Comparison of ENCODE assay signal across 25 cellular contexts in genomic region chr15:53038542-53038941, GRCh38.
"Had no signal": no experiment of that assay in that cellular context is flagged by ENCODE, and none has a peak within 500 bp of the region (broad histone marks: within the 10 kb centered on the region; RNA-seq: fewer than 3 reads in every experiment).

No MANE protein-coding gene starts in this region.

- H3K27ac Mint-ChIP-seq: activated CD4-positive, alpha-beta memory T cell treated with anti-CD3 and anti-CD28 coated beads for 36 hours; activated CD4-positive, alpha-beta T cell treated with anti-CD3 and anti-CD28 coated beads, Interleukin-2, amount 10 ng/mL, durations not matched to agents 7 days and 5 days; activated naive CD4-positive, alpha-beta T cell treated with anti-CD3 and anti-CD28 coated beads for 36 hours; activated naive CD8-positive, alpha-beta T cell; activated T-helper 17 cell treated with anti-CD3 and anti-CD28 coated beads, Interleukin-2, amount 50 U/mL, for 72 hours; T-helper 1 cell treated with Interleukin-12 subunit alpha and Interleukin-12 subunit beta and Interleukin-4 antibody, amounts not matched to agents 30 μg/mL and 1 μg/mL, for 36 hours had no signal

- H3K27ac ChIP-seq: adrenal gland, SJCRH30 had no signal

- H3K36me3 ChIP-seq: adrenal gland, SJCRH30 had no signal

- H3K4me1 ChIP-seq: adrenal gland, SJCRH30 had no signal

- H3K27me3 Mint-ChIP-seq: activated CD4-positive, alpha-beta T cell treated with anti-CD3 and anti-CD28 coated beads, Interleukin-2, amount 10 ng/mL, durations not matched to agents 7 days and 5 days had no signal

- DNase-seq: activated CD4-positive, alpha-beta memory T cell treated with anti-CD3 and anti-CD28 coated beads for 36 hours; activated CD4-positive, alpha-beta T cell treated with anti-CD3 and anti-CD28 coated beads, Interleukin-2, amount 10 ng/mL, durations not matched to agents 7 days and 5 days; activated CD4-positive, CD25-positive, alpha-beta regulatory T cell; activated CD8-positive, alpha-beta memory T cell treated with anti-CD3 and anti-CD28 coated beads for 24 hours; activated gamma-delta T cell; activated naive CD4-positive, alpha-beta T cell treated with anti-CD3 and anti-CD28 coated beads for 36 hours; activated T-cell treated with anti-CD3 and anti-CD28 coated beads, Interleukin-2, amount 50 U/mL, for 48 hours; adrenal gland; anterior cingulate cortex; cerebellar nuclear complex; Karpas-422; MM.1S; NCI-H1105; NCI-H1436; NCI-H1694 treated with DMSO at 0.1 percent for 48 hours; NCI-H2081; NCI-H510A treated with DMSO at 0.1 percent for 48 hours; NCI-H69; Right ventricle myocardium superior; RPMI8226; SJCRH30 had no signal

- H3K9me3 ChIP-seq: adrenal gland, SJCRH30 had no signal

- H3K4me3 Mint-ChIP-seq: activated CD4-positive, alpha-beta memory T cell treated with anti-CD3 and anti-CD28 coated beads for 36 hours; activated CD4-positive, alpha-beta T cell treated with anti-CD3 and anti-CD28 coated beads, Interleukin-2, amount 10 ng/mL, durations not matched to agents 7 days and 5 days; activated naive CD4-positive, alpha-beta T cell treated with anti-CD3 and anti-CD28 coated beads for 36 hours; activated naive CD8-positive, alpha-beta T cell; activated T-helper 17 cell treated with anti-CD3 and anti-CD28 coated beads, Interleukin-2, amount 50 U/mL, for 72 hours; T-helper 1 cell treated with Interleukin-12 subunit alpha and Interleukin-12 subunit beta and Interleukin-4 antibody, amounts not matched to agents 30 μg/mL and 1 μg/mL, for 36 hours had no signal

- H3K4me3 ChIP-seq: adrenal gland, K562, SJCRH30 had no signal

- H3K36me3 Mint-ChIP-seq: activated CD4-positive, alpha-beta memory T cell treated with anti-CD3 and anti-CD28 coated beads for 36 hours; activated naive CD8-positive, alpha-beta T cell had no signal

- H3K9me3 Mint-ChIP-seq: activated CD4-positive, alpha-beta T cell treated with anti-CD3 and anti-CD28 coated beads, Interleukin-2, amount 10 ng/mL, durations not matched to agents 7 days and 5 days; activated naive CD4-positive, alpha-beta T cell treated with anti-CD3 and anti-CD28 coated beads for 36 hours; T-helper 1 cell treated with Interleukin-12 subunit alpha and Interleukin-12 subunit beta and Interleukin-4 antibody, amounts not matched to agents 30 μg/mL and 1 μg/mL, for 36 hours had no signal

- H3K4me1 Mint-ChIP-seq: activated CD4-positive, alpha-beta T cell treated with anti-CD3 and anti-CD28 coated beads, Interleukin-2, amount 10 ng/mL, durations not matched to agents 7 days and 5 days; activated T-helper 17 cell treated with anti-CD3 and anti-CD28 coated beads, Interleukin-2, amount 50 U/mL, for 72 hours had no signal

- FAIRE-seq: K562 had no signal

- ATAC-seq: activated T-helper 17 cell treated with anti-CD3 and anti-CD28 coated beads, Interleukin-2, amount 50 U/mL, for 72 hours; K562 had no signal

- H3K27me3 ChIP-seq: SJCRH30 had no signal
